Comparison of ENCODE assay signal across 1 cellular context in genomic region chr19:54477650-54478049, GRCh38.
TF ChIP-seq lines count a peak whose summit lies in the region.

No MANE protein-coding gene starts in this region.

TF ChIP-seq in H1, 55 proteins besides CTCF, POLR2A, EP300 and RAD21:
- no peak for TF ChIP-seq BRCA1 (IDR thresholded peaks at IDR 0.05; ENCODE audit: low read depth, low read length)
- TF ChIP-seq TBP (IDR thresholded peaks at IDR 0.05; ENCODE audit: low read depth, low read length) = no peak
- no peak for TF ChIP-seq FOSL1 (IDR thresholded peaks at IDR 0.05; ENCODE audit: insufficient read depth, low read depth, low read length)
- no peak for TF ChIP-seq MAX (IDR thresholded peaks at IDR 0.05)
- no peak for TF ChIP-seq TAF1 (IDR thresholded peaks at IDR 0.05; ENCODE audit: low read depth, low read length)
- TF ChIP-seq BCL11A (IDR thresholded peaks at IDR 0.05; ENCODE audit: low read depth in 2 of 2, low read length in 2 of 2) = no peak
- no peak for TF ChIP-seq POU5F1 (IDR thresholded peaks at IDR 0.05; ENCODE audit: low read depth, low read length)
- no peak for TF ChIP-seq USF2 (IDR thresholded peaks at IDR 0.05; ENCODE audit: low read length)
- no peak for TF ChIP-seq MAFK (IDR thresholded peaks at IDR 0.05; ENCODE audit: low read depth, low read length)
- TF ChIP-seq SP1 (IDR thresholded peaks at IDR 0.05; ENCODE audit: low read depth, low read length) = no peak
- TF ChIP-seq SAP30 (IDR thresholded peaks at IDR 0.05; ENCODE audit: insufficient read depth, insufficient replicate concordance, low read length) = no peak
- TF ChIP-seq CBX5 (IDR thresholded peaks at IDR 0.05; ENCODE audit: low read depth, low read length) = no peak
- no peak for TF ChIP-seq CHD2 (IDR thresholded peaks at IDR 0.05; ENCODE audit: low read length)
- no peak for TF ChIP-seq SIX5 (IDR thresholded peaks at IDR 0.05; ENCODE audit: low read depth, low read length)
- TF ChIP-seq ZNF274 (IDR thresholded peaks at IDR 0.05; ENCODE audit: borderline replicate concordance, extremely low read depth, low read length) = no peak
- no peak for TF ChIP-seq JUND (IDR thresholded peaks at IDR 0.05; ENCODE audit: low read length)
- no peak for TF ChIP-seq YY1 (IDR thresholded peaks at IDR 0.05; ENCODE audit: low read depth, low read length)
- no peak for TF ChIP-seq BACH1 (IDR thresholded peaks at IDR 0.05; ENCODE audit: low read length)
- TF ChIP-seq EGR1 (IDR thresholded peaks at IDR 0.05; ENCODE audit: borderline replicate concordance, low read depth, low read length) = no peak
TF ChIP-seq in H1: peak in this region for 0.
